Comparison of ENCODE assay signal across 6 cellular contexts in genomic region chr19:6393982-6394412, GRCh38. TPM values are rescaled to one million over a fixed set of nuclear protein-coding genes. Genes with fewer than 3 reads are reported as not detected.
DNase-seq lines count a peak whose midpoint lies in the region; ATAC-seq and TF ChIP-seq lines count a peak whose summit lies in the region.

No MANE protein-coding gene starts in this region.

- peak overlapping the region; percentile 89 to 90 for H3K9ac ChIP-seq in colonic mucosa (ENCODE audit: low read depth in 2 of 2, low read length in 2 of 2)

- DNase-seq in stimulated activated naive CD8-positive, alpha-beta T cell treated with anti-CD3 and anti-CD28 coated beads, Interleukin-15, Interleukin-2, amounts not matched to agents 100 U/mL and 50 U/mL, for 24 hours = no peak
- DNase-seq in colonic mucosa (no peak), germinal center (ENCODE audit: low spot score) (no peak), NOMO-1 treated with dmso at 0.1 percent for 144 hours (lab: John Stamatoyannopoulos, UW; ENCODE audit: unreplicated experiment) (no peak)
- DNase-seq in stimulated activated CD4-positive, alpha-beta T cell treated with anti-CD3 and anti-CD28 coated beads, Interleukin-15, amount 100 ng/mL, for 24 hours = peak; percentile 85

- H3K4me1 Mint-ChIP-seq in stimulated activated naive CD8-positive, alpha-beta T cell treated with anti-CD3 and anti-CD28 coated beads, Interleukin-15, Interleukin-2, amounts not matched to agents 100 ng/mL and 50 ng/mL, for 24 hours (ENCODE audit: low read depth) = peaks cover 25% of the 10 kb centered on the region

- no peak for ATAC-seq in stimulated activated naive CD8-positive, alpha-beta T cell treated with anti-CD3 and anti-CD28 coated beads, Interleukin-15, Interleukin-2, amounts not matched to agents 100 U/mL and 50 U/mL, for 24 hours

- peaks cover 18% of the 10 kb centered on the region for H3K36me3 Mint-ChIP-seq in stimulated activated naive CD8-positive, alpha-beta T cell treated with anti-CD3 and anti-CD28 coated beads, Interleukin-15, Interleukin-2, amounts not matched to agents 100 ng/mL and 50 ng/mL, for 24 hours (ENCODE audit: low read depth)

- peak overlapping the region; percentile 87 for H3K27ac ChIP-seq in colonic mucosa

- TF ChIP-seq CTCF in colonic mucosa (IDR thresholded peaks at IDR 0.05) = no peak

- peak overlapping the region; percentile 90 for H3K4me3 Mint-ChIP-seq in stimulated activated naive CD8-positive, alpha-beta T cell treated with anti-CD3 and anti-CD28 coated beads, Interleukin-15, Interleukin-2, amounts not matched to agents 100 ng/mL and 50 ng/mL, for 24 hours

- no peaks in the 10 kb centered on the region for H3K9me3 Mint-ChIP-seq in stimulated activated naive CD8-positive, alpha-beta T cell treated with anti-CD3 and anti-CD28 coated beads, Interleukin-15, Interleukin-2, amounts not matched to agents 100 ng/mL and 50 ng/mL, for 24 hours

- intact Hi-C loops in colonic mucosa (cut with DNase I) = no loop called here

- H3K27ac Mint-ChIP-seq in stimulated activated naive CD8-positive, alpha-beta T cell treated with anti-CD3 and anti-CD28 coated beads, Interleukin-15, Interleukin-2, amounts not matched to agents 100 ng/mL and 50 ng/mL, for 24 hours = peak overlapping the region; percentile 96

- H3K9me3 ChIP-seq in colonic mucosa = no peaks in the 10 kb centered on the region

- no peaks in the 10 kb centered on the region for H3K27me3 ChIP-seq in colonic mucosa

- H3K4me3 ChIP-seq in colonic mucosa = peak overlapping the region; percentile 68

- H3K36me3 ChIP-seq in colonic mucosa = peaks cover 5% of the 10 kb centered on the region

- H3K27me3 Mint-ChIP-seq in stimulated activated naive CD8-positive, alpha-beta T cell treated with anti-CD3 and anti-CD28 coated beads, Interleukin-15, Interleukin-2, amounts not matched to agents 100 ng/mL and 50 ng/mL, for 24 hours = no peaks in the 10 kb centered on the region

- H3K4me1 ChIP-seq in colonic mucosa = peaks cover 8% of the 10 kb centered on the region

RNA-seq across cellular contexts. Expression of gene GTF2F1, which starts 1.0 kb away (rescaled TPM):
- total RNA-seq in colonic mucosa = 10 to 100 TPM; 58.2 to 73.6 TPM

RNA-seq across cellular contexts. Expression of gene PSPN, which starts 18.3 kb away (rescaled TPM):
- total RNA-seq in colonic mucosa = 1 to 10 TPM; 1.7 to 6.0 TPM

RNA-seq across cellular contexts. Expression of gene ALKBH7, which starts 21.4 kb away (rescaled TPM):
- total RNA-seq in colonic mucosa = 100 to 1,000 TPM; 135 to 150 TPM

RNA-seq across cellular contexts. Expression of gene KHSRP, which starts 30.6 kb away (rescaled TPM):
- 100 to 1,000 TPM; 210 to 433 TPM for total RNA-seq in colonic mucosa

RNA-seq across cellular contexts. Expression of gene CLPP, which starts 32.7 kb away (rescaled TPM):
- total RNA-seq in colonic mucosa = 100 to 1,000 TPM in 1 of 2 donors, 10 to 100 TPM in 1; 70.0 to 122 TPM
